9 cellular contexts compared by ENCODE assay signal in genomic region chr7:113015038-113015645, GRCh38.
A peak's percentile ranks its signal among the peaks of the same experiment; 100 is the strongest.
DNase-seq lines count a peak whose midpoint lies in the region; ATAC-seq, FAIRE-seq and TF ChIP-seq lines count a peak whose summit lies in the region.
"Had no signal": no experiment of that assay in that cellular context is flagged by ENCODE, and none has a peak within 500 bp of the region (broad histone marks: within the 10 kb centered on the region; RNA-seq: fewer than 3 reads in every experiment).

No MANE protein-coding gene starts in this region.

- intact Hi-C loops in pancreas (cut with DNase I) = loop anchor here in 2 of 3 donors (5.0 to 10.0 kb wide), 2 partner anchors 680 to 682 kb away; no protein-coding TSS in a partner anchor
- intact Hi-C loops in CD4-positive, alpha-beta memory T cell (cut with micrococcal nuclease) = no loop called here

- no peak overlapping the region for H3K27ac ChIP-seq in pancreas
- H3K27ac ChIP-seq in CD4-positive, alpha-beta memory T cell (ENCODE audit: low read depth, low read length) = no peak overlapping the region

- H3K4me3 ChIP-seq in pancreas = no peak overlapping the region
- no peak overlapping the region for H3K4me3 ChIP-seq in CD4-positive, alpha-beta memory T cell (ENCODE audit: low read length in 2 of 2)

- no peaks in the 10 kb centered on the region for H3K36me3 Mint-ChIP-seq in CD4-positive, alpha-beta memory T cell

- POLR2A ChIA-PET in CD4-positive, alpha-beta memory T cell (lab: Charles Lee; ENCODE audit: partially characterized antibody) = no interaction called here

- peak; percentile 10 to 75 (median 17) for DNase-seq in NCI-H1417 (lab: John Stamatoyannopoulos, UW)
- peak; percentile 59 for DNase-seq in dermis blood vessel endothelial cell
- no peak for DNase-seq in pancreas
- no peak for DNase-seq in CD4-positive, alpha-beta memory T cell
- DNase-seq in T-helper 2 cell = no peak
- no peak for DNase-seq in GF-D8 (lab: John Stamatoyannopoulos, UW)
- DNase-seq: activated T-cell treated with anti-CD3 and anti-CD28 coated beads, Interleukin-2, amount 50 U/mL, for 1 hour had no signal

- peaks cover 1 to 2% of the 10 kb centered on the region in 2 donors for H3K27me3 Mint-ChIP-seq in CD4-positive, alpha-beta memory T cell

- no peaks in the 10 kb centered on the region for H3K4me1 ChIP-seq in pancreas
- H3K4me1 ChIP-seq in CD4-positive, alpha-beta memory T cell (ENCODE audit: insufficient read depth, low read length) = no peaks in the 10 kb centered on the region

- WGBS in pancreas, 2 donors = 3 to 5% methylated on average over 2 of the region's 2 CpGs

- TF ChIP-seq CTCF in pancreas (IDR thresholded peaks at IDR 0.05) = peak in 3 of 4 donors; percentile 28 to 39 (median 34)

- FAIRE-seq in G401.6 (lab: Jason Lieb, UNC) (peak; percentile 72), pancreas (lab: Jason Lieb, UNC) (peak; percentile 60)

- ATAC-seq in pancreas = peak in 3 of 4 donors; percentile 53 to 55 (median 53)
- no peak for ATAC-seq in GM18909 (IDR thresholded peaks at IDR 0.05; ENCODE audit: poor library complexity, unreplicated experiment)

- H3K9me3 Mint-ChIP-seq in CD4-positive, alpha-beta memory T cell = peaks cover 0 to 7% (median 4%) of the 10 kb centered on the region in 8 donors

- no peaks in the 10 kb centered on the region for H3K36me3 ChIP-seq in pancreas
- no peaks in the 10 kb centered on the region for H3K36me3 ChIP-seq in CD4-positive, alpha-beta memory T cell (ENCODE audit: insufficient read depth, low read length)

- no peaks in the 10 kb centered on the region for H3K4me1 Mint-ChIP-seq in CD4-positive, alpha-beta memory T cell

- H3K9me3 ChIP-seq in pancreas = no peaks in the 10 kb centered on the region
- no peaks in the 10 kb centered on the region for H3K9me3 ChIP-seq in CD4-positive, alpha-beta memory T cell (ENCODE audit: control insufficient read depth in 1 of 2, low read length in 2 of 2)

- no peak overlapping the region for H3K4me3 Mint-ChIP-seq in CD4-positive, alpha-beta memory T cell

- H3K27me3 ChIP-seq in pancreas = no peaks in the 10 kb centered on the region
- no peaks in the 10 kb centered on the region for H3K27me3 ChIP-seq in CD4-positive, alpha-beta memory T cell (ENCODE audit: insufficient read depth, low read length)

- CTCF ChIA-PET in CD4-positive, alpha-beta memory T cell (lab: Charles Lee; ENCODE audit: partially characterized antibody) = no interaction called here

- no peak overlapping the region for H3K27ac Mint-ChIP-seq in CD4-positive, alpha-beta memory T cell

Comparison
In these comparisons a context has a peak if more than half of its experiments do, and no peak if none do; other contexts are left out.
1. DNase-seq: peak in NCI-H1417 (3 of 3) and dermis blood vessel endothelial cell (single experiment); none in pancreas (0 of 6), CD4-positive, alpha-beta memory T cell (0 of 5), T-helper 2 cell (0 of 5) and GF-D8 (single experiment).